In genomic region chr17:8384801-8385335, GRCh38 we compare ENCODE assay signal across 9 cellular contexts. TPM values are rescaled to one million over a fixed set of nuclear protein-coding genes. Genes with fewer than 3 reads are reported as not detected.
A peak's percentile ranks its signal among the peaks of the same experiment; 100 is the strongest.
DNase-seq lines count a peak whose midpoint lies in the region; ATAC-seq and TF ChIP-seq lines count a peak whose summit lies in the region.
"Had no signal": no experiment of that assay in that cellular context is flagged by ENCODE, and none has a peak within 500 bp of the region (broad histone marks: within the 10 kb centered on the region; RNA-seq: fewer than 3 reads in every experiment).

No MANE protein-coding gene starts in this region.

- no peaks in the 10 kb centered on the region for H3K9me3 ChIP-seq in cardiac muscle cell (ENCODE audit: low read depth)
- no peaks in the 10 kb centered on the region for H3K9me3 ChIP-seq in vagina
- H3K9me3 ChIP-seq in left ventricle myocardium inferior (replicated peaks): no peaks in the 10 kb centered on the region

- no peaks in the 10 kb centered on the region for H3K9me3 Mint-ChIP-seq in WTC11

- H3K4me3 Mint-ChIP-seq in WTC11: peak overlapping the region; percentile 98

- intact Hi-C loops in Right ventricle myocardium inferior (cut with DNase I) (no loop called here), vagina (cut with DNase I) (no loop called here), left ventricle myocardium inferior (cut with micrococcal nuclease) (no loop called here)

- ATAC-seq in Right ventricle myocardium inferior (no peak), WTC11 (peak; percentile 4; the same call in 1 of the 2 replicates)

- peak; percentile 20 to 86 for DNase-seq in cardiac muscle cell (ENCODE audit: low read depth in 1 of 2, low spot score in 1 of 2)
- DNase-seq in Right ventricle myocardium inferior (ENCODE audit: missing footprints): no peak
- DNase-seq in WTC11 (ENCODE audit: low spot score): peak; percentile 23
- peak; percentile 86 to 87 for DNase-seq in foreskin fibroblast
- DNase-seq in vagina (ENCODE audit: extremely low spot score in 2 of 2): no peak
- no peak for DNase-seq in GM13977 (ENCODE audit: low spot score)
- no peak for DNase-seq in left ventricle myocardium inferior
- DNase-seq in midbrain (lab: John Stamatoyannopoulos, UW): no peak

- in situ Hi-C loops in GM13977 (cut with MboI; ENCODE audit: low pct_unique_long_range_greater_than_20kb, low sequenced_read_pairs, unreplicated experiment): no loop called here

- POLR2A ChIA-PET in WTC11 (lab: Charles Lee): no interaction called here

- H3K27me3 ChIP-seq in cardiac muscle cell (no peaks in the 10 kb centered on the region), vagina (no peaks in the 10 kb centered on the region), left ventricle myocardium inferior (ENCODE audit: low read depth) (no peaks in the 10 kb centered on the region)

- peaks cover 32% of the 10 kb centered on the region for H3K36me3 Mint-ChIP-seq in WTC11

- H3K4me1 ChIP-seq in cardiac muscle cell (ENCODE audit: low read depth) (peaks cover 3% of the 10 kb centered on the region), vagina (peaks cover 39% of the 10 kb centered on the region), left ventricle myocardium inferior (peaks cover 47% of the 10 kb centered on the region)

- H3K36me3 ChIP-seq in cardiac muscle cell (peaks cover 18% of the 10 kb centered on the region), vagina (peaks cover 0 to 21% of the 10 kb centered on the region in 2 donors), left ventricle myocardium inferior (peaks cover 22% of the 10 kb centered on the region)

- TF ChIP-seq CTCF in cardiac muscle cell (IDR thresholded peaks at IDR 0.05; ENCODE audit: low read depth, low read length): no peak
- TF ChIP-seq CTCF in WTC11 (IDR thresholded peaks at IDR 0.05): no peak
- no peak for TF ChIP-seq CTCF in foreskin fibroblast (IDR thresholded peaks at IDR 0.05; ENCODE audit: low read depth, low read length)
- TF ChIP-seq CTCF in vagina (IDR thresholded peaks at IDR 0.05): no peak
- no peak for TF ChIP-seq CTCF in GM13977 (IDR thresholded peaks at IDR 0.05; ENCODE audit: extremely low read depth, insufficient read depth, missing control alignments)
- no peak for TF ChIP-seq CTCF in left ventricle myocardium inferior (IDR thresholded peaks at IDR 0.05; ENCODE audit: borderline replicate concordance)

- H3K4me1 Mint-ChIP-seq in WTC11: peaks cover 38% of the 10 kb centered on the region

- H3K27ac ChIP-seq in cardiac muscle cell (peak overlapping the region; percentile 7), vagina (peak overlapping the region; percentile 81), left ventricle myocardium inferior (replicated peaks) (no peak overlapping the region)

- peak overlapping the region; percentile 67 for H3K27ac Mint-ChIP-seq in WTC11

- H3K4me3 ChIP-seq in cardiac muscle cell (no peak overlapping the region), foreskin fibroblast (ENCODE audit: low read depth in 1 of 2, low read length in 2 of 2) (peak overlapping the region; percentile 14 to 96), vagina (no peak overlapping the region), left ventricle myocardium inferior (no peak overlapping the region)

- TF ChIP-seq POLR2A in vagina (IDR thresholded peaks at IDR 0.05): no peak

- CTCF ChIA-PET in WTC11 (lab: Charles Lee): no interaction called here

- no peaks in the 10 kb centered on the region for H3K27me3 Mint-ChIP-seq in WTC11 (ENCODE audit: low read depth)

TF ChIP-seq in WTC11, 78 proteins besides CTCF, POLR2A, EP300 and RAD21:
- TF ChIP-seq HMGA2 (CRISPR knock-in tag; IDR thresholded peaks at IDR 0.05) (no peak), GRHL2 (CRISPR knock-in tag; IDR thresholded peaks at IDR 0.05; ENCODE audit: insufficient replicate concordance, severe bottlenecking) (no peak), PRRX2 (CRISPR knock-in tag; IDR thresholded peaks at IDR 0.05) (no peak), MAX (CRISPR knock-in tag; IDR thresholded peaks at IDR 0.05) (0 out of 2 replicates have a peak, but pooled peaks have one; percentile 32), ZNF138 (CRISPR knock-in tag; conservative IDR thresholded peaks at IDR 0.05) (no peak), NFATC4 (CRISPR knock-in tag; IDR thresholded peaks at IDR 0.05) (no peak), CREB1 (CRISPR knock-in tag; IDR thresholded peaks at IDR 0.05) (0 out of 2 replicates have a peak, but pooled peaks have one; percentile 38), ATF1 (CRISPR knock-in tag; IDR thresholded peaks at IDR 0.05) (no peak)

RNA-seq across cellular contexts. Expression of gene RPL26, which starts 1.9 kb away (rescaled TPM):
- total RNA-seq in cardiac muscle cell: 3,276 and 3,592 TPM in 2 replicates
- polyA plus RNA-seq in cardiac muscle cell: 486 and 538 TPM in 2 replicates
- 1,104 TPM for total RNA-seq in Right ventricle myocardium inferior
- 1,825 to 2,081 TPM (median 2,046 TPM) in 3 replicates for total RNA-seq in WTC11 (2021)
- total RNA-seq in vagina: 3,493 TPM
- 960 TPM for total RNA-seq in left ventricle myocardium inferior

RNA-seq across cellular contexts. Expression of gene RNF222, which starts 12.8 kb away (rescaled TPM):
- total RNA-seq in cardiac muscle cell (not detected in 2 replicates), Right ventricle myocardium inferior (not detected), WTC11 (2021) (not detected in 3 replicates), vagina (2.5 TPM), left ventricle myocardium inferior (not detected)
- polyA plus RNA-seq in cardiac muscle cell: 0.17 and 0.37 TPM in 2 replicates

RNA-seq across cellular contexts. Expression of gene ODF4, which starts 45.2 kb away (rescaled TPM):
- total RNA-seq in cardiac muscle cell: not detected in 2 replicates
- not detected in 2 replicates for polyA plus RNA-seq in cardiac muscle cell
- total RNA-seq in Right ventricle myocardium inferior: not detected
- total RNA-seq in WTC11 (2021): not detected in 3 replicates
- total RNA-seq in vagina: not detected
- not detected for total RNA-seq in left ventricle myocardium inferior
- total RNA-seq: mononuclear cell had no signal

RNA-seq across cellular contexts. Expression of gene NDEL1, which starts 50.8 kb away (rescaled TPM):
- total RNA-seq in cardiac muscle cell (34.8 and 47.3 TPM in 2 replicates), Right ventricle myocardium inferior (29.2 TPM), WTC11 (2021) (23.8 to 34.7 TPM (median 27.4 TPM) in 3 replicates), vagina (66.5 TPM), left ventricle myocardium inferior (25.0 TPM)
- polyA plus RNA-seq in cardiac muscle cell: 21.3 and 25.7 TPM in 2 replicates

Comparison
In these comparisons a context has a peak if more than half of its experiments do, and no peak if none do; other contexts are left out.
1. DNase-seq: peak in cardiac muscle cell (2 of 2), WTC11 (single experiment) and foreskin fibroblast (2 of 2); none in Right ventricle myocardium inferior (single experiment), vagina (0 of 2), GM13977 (single experiment), left ventricle myocardium inferior (single experiment) and midbrain (single experiment).
2. H3K4me3 ChIP-seq: peak in foreskin fibroblast (2 of 2); none in cardiac muscle cell (single experiment), vagina (0 of 2) and left ventricle myocardium inferior (single experiment).